In the genomic region with DNA sequence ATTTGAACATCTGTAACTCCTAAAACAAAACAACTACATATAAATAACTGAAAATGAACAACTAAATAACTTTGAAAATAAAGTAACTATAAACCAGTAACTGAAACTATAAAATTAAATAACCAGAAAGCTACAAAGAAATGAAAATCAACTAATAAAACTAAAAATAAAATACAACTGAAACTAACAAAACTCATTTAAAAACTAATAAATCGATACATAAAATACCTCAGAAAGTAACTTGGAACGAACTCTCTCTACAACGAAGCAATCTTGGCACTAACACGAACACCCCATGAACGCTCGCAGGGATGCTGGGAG, we compare ENCODE assay signal across 9 cellular contexts. TPM values are rescaled to one million over a fixed set of nuclear protein-coding genes. Genes with fewer than 3 reads are reported as not detected.
DNase-seq lines count a peak whose midpoint lies in the region; ATAC-seq and TF ChIP-seq lines count a peak whose summit lies in the region.
"Had no signal": no experiment of that assay in that cellular context is flagged by ENCODE, and none has a peak within 500 bp of the region (broad histone marks: within the 10 kb centered on the region; RNA-seq: fewer than 3 reads in every experiment).

No MANE protein-coding gene starts in this region.

- H3K27me3 Mint-ChIP-seq in naive B cell = peaks cover 61 to 73% (median 71%) of the 10 kb centered on the region in 3 donors

- H3K27ac ChIP-seq in left ventricle myocardium inferior (replicated peaks) (no peak overlapping the region), colonic mucosa (no peak overlapping the region), aorta (ENCODE audit: low read depth in 1 of 2, low read length in 2 of 2) (no peak overlapping the region)

- peak overlapping the region; percentile 66 for H3K4me3 ChIP-seq in left ventricle myocardium inferior
- H3K4me3 ChIP-seq in colonic mucosa = peak overlapping the region; percentile 46
- H3K4me3 ChIP-seq in aorta (ENCODE audit: low read length in 2 of 2) = peak overlapping the region; percentile 45 to 66

- ATAC-seq in Right ventricle myocardium superior (ENCODE audit: poor library complexity) (no peak), naive B cell (ENCODE audit: low read depth in 2 of 2) (no peak), aorta (ENCODE audit: low FRiP score) (no peak)

- H3K9me3 ChIP-seq in left ventricle myocardium inferior (replicated peaks) (no peaks in the 10 kb centered on the region), colonic mucosa (no peaks in the 10 kb centered on the region), aorta (ENCODE audit: control insufficient read depth, low read length) (no peaks in the 10 kb centered on the region)

- H3K4me3 Mint-ChIP-seq in naive B cell = peak overlapping the region in 7 of 8 donors; percentile 35 to 77 (median 72)

- no peak overlapping the region for H3K9ac ChIP-seq in colonic mucosa (ENCODE audit: low read depth in 2 of 2, low read length in 2 of 2)

- H3K36me3 Mint-ChIP-seq in naive B cell = no peaks in the 10 kb centered on the region

- peaks cover 11 to 17% (median 15%) of the 10 kb centered on the region in 3 donors for H3K4me1 Mint-ChIP-seq in naive B cell

- H3K36me3 ChIP-seq in left ventricle myocardium inferior (no peaks in the 10 kb centered on the region), colonic mucosa (no peaks in the 10 kb centered on the region), aorta (ENCODE audit: control insufficient read depth in 1 of 2, insufficient read depth in 2 of 2, low read length in 1 of 2) (no peaks in the 10 kb centered on the region)

- peak overlapping the region in 1 of 6 donors; percentile 65 for H3K27ac Mint-ChIP-seq in naive B cell

- peaks cover 76% of the 10 kb centered on the region for H3K27me3 ChIP-seq in left ventricle myocardium inferior (ENCODE audit: low read depth)
- H3K27me3 ChIP-seq in colonic mucosa = peaks cover 32% of the 10 kb centered on the region
- no peaks in the 10 kb centered on the region for H3K27me3 ChIP-seq in aorta (ENCODE audit: control insufficient read depth in 1 of 2, insufficient read depth in 2 of 2, low read length in 1 of 2)

- intact Hi-C loops in left ventricle myocardium inferior (cut with micrococcal nuclease) (no loop called here), Right ventricle myocardium superior (cut with DNase I) (no loop called here), colonic mucosa (cut with DNase I) (loop anchor here (5.0 kb wide), 1 partner anchor 56 kb away; no protein-coding TSS in a partner anchor), aorta (cut with DNase I) (no loop called here)

- TF ChIP-seq CTCF in left ventricle myocardium inferior (IDR thresholded peaks at IDR 0.05; ENCODE audit: borderline replicate concordance) (no peak), colonic mucosa (IDR thresholded peaks at IDR 0.05) (no peak)

- H3K9me3 Mint-ChIP-seq in naive B cell = peaks cover 0 to 6% (median 0%) of the 10 kb centered on the region in 7 donors

- WGBS in aorta, 2 donors = 1 to 3% methylated on average over 6 of the region's 6 CpGs

- peaks cover 22% of the 10 kb centered on the region for H3K4me1 ChIP-seq in left ventricle myocardium inferior
- no peaks in the 10 kb centered on the region for H3K4me1 ChIP-seq in colonic mucosa
- no peaks in the 10 kb centered on the region for H3K4me1 ChIP-seq in aorta (ENCODE audit: control insufficient read depth in 1 of 2, insufficient read depth in 2 of 2, low read length in 2 of 2)

- DNase-seq in left ventricle myocardium inferior (no peak), Right ventricle myocardium superior (no peak), colonic mucosa (no peak), naive B cell (no peak), aorta (no peak), GOT3 (lab: John Stamatoyannopoulos, UW) (no peak), GM19240 (ENCODE audit: insufficient read length, low spot score) (no peak), NCI-H748 (lab: John Stamatoyannopoulos, UW; ENCODE audit: unreplicated experiment) (no peak)
- DNase-seq: cortex of kidney had no signal

RNA-seq across cellular contexts. Expression of a gene that starts 15.9 kb away (rescaled TPM):
- total RNA-seq in left ventricle myocardium inferior = not detected
- total RNA-seq in Right ventricle myocardium superior = not detected
- total RNA-seq in colonic mucosa = 1 to 10 TPM in 1 of 2 donors, under 1 TPM in 1; 0.64 to 1.5 TPM
- polyA plus RNA-seq in naive B cell (ENCODE audit: low read depth in 6 of 6) = 1 to 10 TPM in 1 of 6 donors, under 1 TPM in 4, not detected in 1; 0.17 to 1.8 (median 0.80) TPM
- under 1 TPM; 0.23 to 0.27 TPM for total RNA-seq in aorta
- under 1 TPM; 0.23 to 0.50 TPM for polyA plus RNA-seq in aorta
